In genomic region chr7:131109757-131110293, GRCh38 we compare ENCODE assay signal across 8 cellular contexts.
A peak's percentile ranks its signal among the peaks of the same experiment; 100 is the strongest.
DNase-seq lines count a peak whose midpoint lies in the region; ATAC-seq and TF ChIP-seq lines count a peak whose summit lies in the region.

No MANE protein-coding gene starts in this region.

- peaks cover 3 to 10% of the 10 kb centered on the region in 2 donors for H3K27me3 ChIP-seq in mucosa of rectum (ENCODE audit: control insufficient read depth in 2 of 2, insufficient read depth in 2 of 2, low read length in 2 of 2)

- peak overlapping the region; percentile 80 to 95 for H3K27ac ChIP-seq in mucosa of rectum (ENCODE audit: low read depth in 2 of 2, low read length in 2 of 2)

- DNase-seq in NOMO-1 treated with DMSO at 0.1 percent for 48 hours (lab: John Stamatoyannopoulos, UW; ENCODE audit: unreplicated experiment) (peak; percentile 11), epithelial cell of proximal tubule (ENCODE audit: low read depth) (no peak)
- DNase-seq in activated T-cell treated with anti-CD3 and anti-CD28 coated beads, Interleukin-2, amount 50 U/mL, for 1 hour, result peak; percentile 72
- DNase-seq in stimulated activated CD8-positive, alpha-beta memory T cell treated with anti-CD3 and anti-CD28 coated beads, Interleukin-7, amount 100 ng/mL, for 4 hours (ENCODE audit: low read depth in 2 of 2), result peak; percentile 49 to 66

- no peaks in the 10 kb centered on the region for H3K36me3 ChIP-seq in mucosa of rectum (ENCODE audit: control insufficient read depth in 2 of 2, insufficient read depth in 2 of 2, low read length in 2 of 2)

- H3K9me3 ChIP-seq in mucosa of rectum (ENCODE audit: control insufficient read depth in 2 of 2, low read length in 2 of 2), result no peaks in the 10 kb centered on the region

- TF ChIP-seq CTCF in GM12875 (IDR thresholded peaks at IDR 0.05; ENCODE audit: borderline replicate concordance, insufficient read depth, low read depth, low read length) (no peak), epithelial cell of proximal tubule (conservative IDR thresholded peaks at IDR 0.05; ENCODE audit: low read depth, low read length) (no peak)

- peak overlapping the region; percentile 61 to 67 for H3K9ac ChIP-seq in mucosa of rectum (ENCODE audit: low read depth in 1 of 2, low read length in 2 of 2)

- peaks cover 16 to 33% of the 10 kb centered on the region in 2 donors for H3K4me1 ChIP-seq in mucosa of rectum (ENCODE audit: control insufficient read depth in 2 of 2, insufficient read depth in 2 of 2, low read length in 2 of 2)

- ATAC-seq in HG03175 (IDR thresholded peaks at IDR 0.05; ENCODE audit: unreplicated experiment), result peak; percentile 25
- no peak for ATAC-seq in HG03354 (IDR thresholded peaks at IDR 0.05; ENCODE audit: poor library complexity, severe bottlenecking, unreplicated experiment)

- H3K4me3 ChIP-seq in GM12875 (ENCODE audit: low read depth, low read length) (peak overlapping the region; percentile 83), epithelial cell of proximal tubule (ENCODE audit: low read depth, low read length) (peak overlapping the region; percentile 74), mucosa of rectum (ENCODE audit: low read length in 2 of 2) (peak overlapping the region; percentile 71 to 78)
